ENCODE assay signal across 23 cellular contexts in genomic region chr14:105139212-105139825, GRCh38. TPM values are rescaled to one million over a fixed set of nuclear protein-coding genes. Genes with fewer than 3 reads are reported as not detected.
DNase-seq lines count a peak whose midpoint lies in the region; ATAC-seq and TF ChIP-seq lines count a peak whose summit lies in the region.
"Had no signal": no experiment of that assay in that cellular context is flagged by ENCODE, and none has a peak within 500 bp of the region (broad histone marks: within the 10 kb centered on the region; RNA-seq: fewer than 3 reads in every experiment).

No MANE protein-coding gene starts in this region.

- no peaks in the 10 kb centered on the region for H4K20me1 ChIP-seq in osteoblast (ENCODE audit: insufficient read depth, low read length)

- no peak overlapping the region for H3K4me3 Mint-ChIP-seq in endothelial cell (ENCODE audit: unreplicated experiment)
- H3K4me3 Mint-ChIP-seq: GM23338, HFFc6 had no signal

- intact Hi-C loops in Right ventricle myocardium inferior (cut with DNase I) (no loop called here), left ventricle myocardium inferior (cut with micrococcal nuclease) (no loop called here), tibial artery (cut with DNase I; ENCODE audit: low total_unique reads) (no loop called here)

- H3K36me3 ChIP-seq in left ventricle myocardium inferior: peaks cover 36% of the 10 kb centered on the region
- H3K36me3 ChIP-seq in osteoblast (ENCODE audit: insufficient read depth, low read length): no peaks in the 10 kb centered on the region
- H3K36me3 ChIP-seq in tibial artery: peaks cover 0 to 31% (median 18%) of the 10 kb centered on the region in 3 donors

- H2AFZ ChIP-seq in osteoblast (ENCODE audit: low read length): no peak overlapping the region
- H2AFZ ChIP-seq: GM23338, PC-9 had no signal

- DNase-seq in Right ventricle myocardium inferior (ENCODE audit: missing footprints): peak; percentile 20
- DNase-seq in left ventricle myocardium inferior: no peak
- DNase-seq in endothelial cell (ENCODE audit: low spot score): peak; percentile 6
- peak; percentile 74 for DNase-seq in osteoblast (ENCODE audit: insufficient read length, low spot score, missing footprints)
- DNase-seq in tibial artery: peak; percentile 12 to 38
- no peak for DNase-seq in NCI-H446 (lab: John Stamatoyannopoulos, UW)
- DNase-seq in NCI-H146 treated with DMSO at 0.1 percent for 48 hours (lab: John Stamatoyannopoulos, UW; ENCODE audit: unreplicated experiment): no peak
- DNase-seq: 8988T, ACHN, Calu3, HFFc6, Kasumi-1, NCI-H1092 treated with DMSO at 0.1 percent for 48 hours, NCI-H1436 treated with DMSO at 0.1 percent for 48 hours, NCI-H2029, NCI-H526 treated with DMSO at 0.1 percent for 48 hours, PC-9, SHP77 had no signal

- no peak overlapping the region for H3K27ac ChIP-seq in left ventricle myocardium inferior (replicated peaks)
- no peak overlapping the region for H3K27ac ChIP-seq in osteoblast (ENCODE audit: low read depth, low read length)
- no peak overlapping the region for H3K27ac ChIP-seq in tibial artery
- H3K27ac ChIP-seq: HL-60, PC-9 had no signal

- H3K4me2 ChIP-seq in osteoblast (ENCODE audit: insufficient read depth, low read length): no peak overlapping the region
- H3K4me2 ChIP-seq: GM23338, PC-9 had no signal

- H3K4me1 ChIP-seq in left ventricle myocardium inferior (no peaks in the 10 kb centered on the region), osteoblast (ENCODE audit: insufficient read depth, low read length) (no peaks in the 10 kb centered on the region), tibial artery (no peaks in the 10 kb centered on the region)
- H3K4me1 ChIP-seq: HAP-1 had no signal

- H3K9me3 ChIP-seq in left ventricle myocardium inferior (replicated peaks) (peaks cover 26% of the 10 kb centered on the region), osteoblast (ENCODE audit: low read depth, low read length) (peaks cover 8% of the 10 kb centered on the region), tibial artery (peaks cover 5 to 23% (median 21%) of the 10 kb centered on the region in 3 donors)

- ATAC-seq in Right ventricle myocardium inferior (no peak), HG03280 (IDR thresholded peaks at IDR 0.05; ENCODE audit: unreplicated experiment) (no peak)

- H3K27me3 ChIP-seq in left ventricle myocardium inferior (ENCODE audit: low read depth) (no peaks in the 10 kb centered on the region), osteoblast (ENCODE audit: insufficient read depth, low read length) (no peaks in the 10 kb centered on the region), tibial artery (peaks cover 0 to 11% of the 10 kb centered on the region in 2 donors)

- no peaks in the 10 kb centered on the region for H3K4me1 Mint-ChIP-seq in endothelial cell (ENCODE audit: unreplicated experiment)
- H3K4me1 Mint-ChIP-seq: GM23338 had no signal

- H3K27ac Mint-ChIP-seq in endothelial cell (ENCODE audit: unreplicated experiment): no peak overlapping the region
- H3K27ac Mint-ChIP-seq: GM23338, HFFc6 had no signal

- no peaks in the 10 kb centered on the region for H3K9me3 Mint-ChIP-seq in endothelial cell (ENCODE audit: unreplicated experiment)

- peaks cover 32% of the 10 kb centered on the region for H3K36me3 Mint-ChIP-seq in endothelial cell (ENCODE audit: low read depth, unreplicated experiment)

- H3K27me3 Mint-ChIP-seq in endothelial cell (ENCODE audit: unreplicated experiment): peaks cover 19% of the 10 kb centered on the region

- H3K4me3 ChIP-seq in left ventricle myocardium inferior (no peak overlapping the region), osteoblast (ENCODE audit: insufficient read depth, low read length) (no peak overlapping the region), tibial artery (no peak overlapping the region)
- H3K4me3 ChIP-seq: GM23338, HAP-1, PC-9 had no signal

- no peaks in the 10 kb centered on the region for H3K79me2 ChIP-seq in osteoblast (ENCODE audit: insufficient read depth, low read length)

- TF ChIP-seq CTCF in left ventricle myocardium inferior (IDR thresholded peaks at IDR 0.05; ENCODE audit: borderline replicate concordance): no peak
- no peak for TF ChIP-seq CTCF in endothelial cell (IDR thresholded peaks at IDR 0.05; ENCODE audit: unreplicated experiment)
- TF ChIP-seq CTCF in osteoblast (IDR thresholded peaks at IDR 0.05; ENCODE audit: extremely low read depth, low read depth, low read length): no peak
- no peak for TF ChIP-seq CTCF in tibial artery (IDR thresholded peaks at IDR 0.05)

RNA-seq across cellular contexts. Expression of gene JAG2, which starts 29.3 kb away (rescaled TPM):
- total RNA-seq in Right ventricle myocardium inferior (34.6 TPM), left ventricle myocardium inferior (26.1 TPM), endothelial cell (ENCODE audit: unreplicated experiment) (280 TPM), osteoblast (1.8 and 3.3 TPM in 2 replicates)
- total RNA-seq: RPMI7951 had no signal

RNA-seq across cellular contexts. Expression of gene NUDT14, which starts 41.8 kb away (rescaled TPM):
- total RNA-seq in Right ventricle myocardium inferior (33.9 TPM), left ventricle myocardium inferior (22.9 TPM), endothelial cell (ENCODE audit: unreplicated experiment) (135 TPM), osteoblast (13.6 and 15.9 TPM in 2 replicates)

Comparison
In these comparisons a context has a peak if more than half of its experiments do, and no peak if none do; other contexts are left out.
1. DNase-seq: peak in Right ventricle myocardium inferior (single experiment), endothelial cell (single experiment), osteoblast (single experiment) and tibial artery (2 of 2); none in left ventricle myocardium inferior (single experiment), NCI-H446 (0 of 2) and NCI-H146 treated with DMSO at 0.1 percent for 48 hours (single experiment).